Comparison of ENCODE assay signal across 8 cellular contexts in genomic region chr2:171894612-171894947, GRCh38. TPM values are rescaled to one million over a fixed set of nuclear protein-coding genes. Genes with fewer than 3 reads are reported as not detected.
DNase-seq lines count a peak whose midpoint lies in the region; ATAC-seq and TF ChIP-seq lines count a peak whose summit lies in the region.

No MANE protein-coding gene starts in this region.

- H3K27ac ChIP-seq in adrenal gland (peak overlapping the region in 4 of 5 donors; percentile 26 to 82 (median 80)), left lung (peak overlapping the region; percentile 60 to 81), thoracic aorta (peak overlapping the region; percentile 67 to 70)

- peaks cover 8 to 16% of the 10 kb centered on the region in 2 donors for H3K4me1 ChIP-seq in adrenal gland (replicated peaks in 1 of 2)
- H3K4me1 ChIP-seq in left lung = peaks cover 0 to 17% of the 10 kb centered on the region in 2 donors
- H3K4me1 ChIP-seq in thoracic aorta (ENCODE audit: control insufficient read depth in 1 of 2, low read depth in 2 of 2) = peaks cover 13 to 36% of the 10 kb centered on the region in 2 donors

- H3K4me3 Mint-ChIP-seq in activated CD4-positive, alpha-beta T cell treated with anti-CD3 and anti-CD28 coated beads, Interleukin-2, amount 10 ng/mL, durations not matched to agents 7 days and 5 days = peak overlapping the region; percentile 85

- DNase-seq in activated CD4-positive, alpha-beta T cell treated with anti-CD3 and anti-CD28 coated beads, Interleukin-2, amount 10 ng/mL, durations not matched to agents 7 days and 5 days = no peak
- no peak for DNase-seq in activated CD4-positive, alpha-beta T cell treated with anti-CD3 and anti-CD28 coated beads for 4 hours
- no peak for DNase-seq in adrenal gland
- DNase-seq in left lung = no peak
- no peak for DNase-seq in thoracic aorta (ENCODE audit: low spot score)
- DNase-seq in NCI-H345 (lab: John Stamatoyannopoulos, UW) = no peak
- no peak for DNase-seq in activated effector memory CD4-positive, alpha-beta T cell treated with Interleukin-2 at 50 U/mL for 16 hours

- H3K27me3 ChIP-seq in adrenal gland (no peaks in the 10 kb centered on the region), left lung (no peaks in the 10 kb centered on the region), thoracic aorta (replicated peaks; ENCODE audit: insufficient read depth) (no peaks in the 10 kb centered on the region)

- TF ChIP-seq POLR2A in adrenal gland (IDR thresholded peaks at IDR 0.05) = no peak

- H3K27ac Mint-ChIP-seq in activated CD4-positive, alpha-beta T cell treated with anti-CD3 and anti-CD28 coated beads, Interleukin-2, amount 10 ng/mL, durations not matched to agents 7 days and 5 days = peak overlapping the region; percentile 72

- H3K27me3 Mint-ChIP-seq in activated CD4-positive, alpha-beta T cell treated with anti-CD3 and anti-CD28 coated beads, Interleukin-2, amount 10 ng/mL, durations not matched to agents 7 days and 5 days = no peaks in the 10 kb centered on the region

- intact Hi-C loops in adrenal gland (cut with DNase I) = no loop called here
- intact Hi-C loops in left lung (cut with DNase I) = no loop called here

- no peaks in the 10 kb centered on the region for H3K9me3 ChIP-seq in adrenal gland (replicated peaks in 1 of 3)
- H3K9me3 ChIP-seq in left lung = no peaks in the 10 kb centered on the region
- H3K9me3 ChIP-seq in thoracic aorta = no peaks in the 10 kb centered on the region

- TF ChIP-seq CTCF in adrenal gland (IDR thresholded peaks at IDR 0.05) (no peak), left lung (IDR thresholded peaks at IDR 0.05) (no peak), thoracic aorta (IDR thresholded peaks at IDR 0.05) (no peak)

- H3K4me3 ChIP-seq in adrenal gland (peak overlapping the region in 3 of 4 donors; percentile 29 to 93 (median 63)), left lung (peak overlapping the region; percentile 67 to 68), thoracic aorta (peak overlapping the region; percentile 79)

- no peak for ATAC-seq in left lung
- no peak for ATAC-seq in thoracic aorta (ENCODE audit: insufficient number of reproducible peaks, low FRiP score, low read depth)
- ATAC-seq in HG03039 (IDR thresholded peaks at IDR 0.05; ENCODE audit: unreplicated experiment) = no peak

- WGBS in adrenal gland, 4 donors = 25 to 35% (median 27%) methylated on average over 10 of the region's 10 CpGs

- POLR2A ChIA-PET in activated CD4-positive, alpha-beta T cell treated with anti-CD3 and anti-CD28 coated beads, Interleukin-2, amount 10 ng/mL, durations not matched to agents 7 days and 5 days (lab: Charles Lee) = no interaction called here

- H3K36me3 Mint-ChIP-seq in activated CD4-positive, alpha-beta T cell treated with anti-CD3 and anti-CD28 coated beads, Interleukin-2, amount 10 ng/mL, durations not matched to agents 7 days and 5 days (ENCODE audit: low read depth) = peaks cover 24% of the 10 kb centered on the region

- no peaks in the 10 kb centered on the region for H3K9me3 Mint-ChIP-seq in activated CD4-positive, alpha-beta T cell treated with anti-CD3 and anti-CD28 coated beads, Interleukin-2, amount 10 ng/mL, durations not matched to agents 7 days and 5 days

- CTCF ChIA-PET in activated CD4-positive, alpha-beta T cell treated with anti-CD3 and anti-CD28 coated beads, Interleukin-2, amount 10 ng/mL, durations not matched to agents 7 days and 5 days (lab: Charles Lee) = interaction anchor here (0.6 to 4.1 kb wide), 2 partner anchors 9 to 12 kb away, joined by 3 to 20 read pairs; no protein-coding TSS in a partner anchor

- no peaks in the 10 kb centered on the region for H3K36me3 ChIP-seq in adrenal gland (replicated peaks in 1 of 2)
- no peaks in the 10 kb centered on the region for H3K36me3 ChIP-seq in left lung
- no peaks in the 10 kb centered on the region for H3K36me3 ChIP-seq in thoracic aorta

- H3K4me1 Mint-ChIP-seq in activated CD4-positive, alpha-beta T cell treated with anti-CD3 and anti-CD28 coated beads, Interleukin-2, amount 10 ng/mL, durations not matched to agents 7 days and 5 days = peaks cover 46% of the 10 kb centered on the region

RNA-seq across cellular contexts. Expression of gene SLC25A12, which starts 0.5 kb away (rescaled TPM):
- 10 to 100 TPM; 26.7 to 28.8 TPM for total RNA-seq in activated CD4-positive, alpha-beta T cell treated with anti-CD3 and anti-CD28 coated beads, Interleukin-2, amount 10 ng/mL, durations not matched to agents 7 days and 5 days
- 10 to 100 TPM in 7 of 8 donors, 1 to 10 TPM in 1; 9.2 to 26.0 (median 19.5) TPM for total RNA-seq in adrenal gland
- 10 to 100 TPM; 20.9 to 22.2 (median 22.0) TPM for polyA plus RNA-seq in adrenal gland
- 10 to 100 TPM; 10.1 to 14.5 TPM for total RNA-seq in left lung
- total RNA-seq in thoracic aorta = 10 to 100 TPM; 27.2 to 39.3 TPM

RNA-seq across cellular contexts. Expression of gene HAT1, which starts 27.7 kb away (rescaled TPM):
- total RNA-seq in activated CD4-positive, alpha-beta T cell treated with anti-CD3 and anti-CD28 coated beads, Interleukin-2, amount 10 ng/mL, durations not matched to agents 7 days and 5 days = 10 to 100 TPM; 63.0 to 75.3 TPM
- total RNA-seq in adrenal gland = 10 to 100 TPM; 19.8 to 47.5 (median 35.2) TPM
- 100 to 1,000 TPM in 1 of 3 donors, 10 to 100 TPM in 1, 1 to 10 TPM in 1; 9.3 to 103 (median 13.0) TPM for polyA plus RNA-seq in adrenal gland
- total RNA-seq in left lung = 10 to 100 TPM; 29.7 to 41.0 TPM
- 10 to 100 TPM; 17.3 to 25.3 TPM for total RNA-seq in thoracic aorta
